In the genomic region with DNA sequence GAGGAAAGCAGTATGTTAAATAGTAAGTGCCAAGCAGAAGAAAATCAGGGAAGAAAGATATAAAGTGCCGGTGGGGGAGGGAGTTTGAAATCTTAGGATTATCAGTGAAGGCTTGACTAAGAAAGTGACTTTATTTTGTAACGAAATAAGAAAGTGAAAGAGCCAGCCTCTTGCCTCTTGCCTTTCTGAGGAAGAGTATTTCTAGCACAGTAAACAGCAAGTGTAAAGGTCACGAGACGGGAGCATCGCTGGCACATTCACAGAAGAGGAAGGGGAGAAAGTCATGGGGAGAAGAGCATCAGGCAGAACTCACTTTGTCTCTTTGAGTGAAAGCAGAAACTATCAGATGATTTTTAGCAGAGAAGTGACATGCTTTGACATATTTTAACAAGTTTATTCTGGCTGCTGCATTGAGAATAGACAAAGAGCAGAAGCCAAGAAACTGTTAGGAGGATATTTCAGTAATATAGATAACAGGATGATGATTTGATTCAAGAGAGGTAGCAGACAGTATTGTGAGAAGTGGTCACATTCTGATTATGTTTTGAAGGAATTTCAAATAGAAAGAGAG, we compare ENCODE assay signal across 12 cellular contexts.
A peak's percentile ranks its signal among the peaks of the same experiment; 100 is the strongest.
DNase-seq lines count a peak whose midpoint lies in the region; ATAC-seq and TF ChIP-seq lines count a peak whose summit lies in the region.
"Had no signal": no experiment of that assay in that cellular context is flagged by ENCODE, and none has a peak within 500 bp of the region (broad histone marks: within the 10 kb centered on the region; RNA-seq: fewer than 3 reads in every experiment).

No MANE protein-coding gene starts in this region.

- peak overlapping the region; percentile 66 to 79 for H3K27ac ChIP-seq in right atrium auricular region
- H3K27ac ChIP-seq in testis: peak overlapping the region; percentile 51 to 53

- H3K4me1 Mint-ChIP-seq in activated T-cell treated with anti-CD3 and anti-CD28 coated beads, Interleukin-2, amount 50 U/mL, for 72 hours (ENCODE audit: low read depth): peaks cover under 1% of the 10 kb centered on the region
- H3K4me1 Mint-ChIP-seq in osteocyte (ENCODE audit: unreplicated experiment): peaks cover 36% of the 10 kb centered on the region

- TF ChIP-seq CTCF in right atrium auricular region (IDR thresholded peaks at IDR 0.05) (no peak), testis (IDR thresholded peaks at IDR 0.05) (no peak), osteocyte (IDR thresholded peaks at IDR 0.05) (no peak)

- peak; percentile 44 to 59 for ATAC-seq in activated T-cell treated with anti-CD3 and anti-CD28 coated beads, Interleukin-2, amount 50 U/mL, for 72 hours (replicated peaks in 1 of 2)
- ATAC-seq in HG03045 (IDR thresholded peaks at IDR 0.05; ENCODE audit: unreplicated experiment): peak; percentile 53
- ATAC-seq: effector memory CD8-positive, alpha-beta T cell had no signal

- H3K36me3 ChIP-seq in right atrium auricular region (no peaks in the 10 kb centered on the region), testis (ENCODE audit: low read depth, missing control alignments) (no peaks in the 10 kb centered on the region)

- peak; percentile 9 to 26 for DNase-seq in activated T-cell treated with anti-CD3 and anti-CD28 coated beads, Interleukin-2, amount 50 U/mL, for 72 hours
- DNase-seq in activated T-cell treated with anti-CD3 and anti-CD28 coated beads for 4 hours (no peak), right atrium auricular region (ENCODE audit: low spot score) (no peak), testis (peak; percentile 35), NCI-H187 (lab: John Stamatoyannopoulos, UW) (no peak), osteocyte (ENCODE audit: extremely low spot score, unreplicated experiment) (no peak), GM19238 (ENCODE audit: insufficient read length, low spot score) (no peak)
- DNase-seq: AML-193; effector memory CD8-positive, alpha-beta T cell; NCI-H2029 treated with DMSO at 0.1 percent for 48 hours had no signal

- peaks cover 4 to 9% of the 10 kb centered on the region in 2 donors for H3K36me3 Mint-ChIP-seq in activated T-cell treated with anti-CD3 and anti-CD28 coated beads, Interleukin-2, amount 50 U/mL, for 72 hours (ENCODE audit: insufficient read depth in 2 of 2)
- H3K36me3 Mint-ChIP-seq in osteocyte (ENCODE audit: unreplicated experiment): peaks cover 9% of the 10 kb centered on the region

- intact Hi-C loops in testis (cut with DNase I; ENCODE audit: low total_unique reads): no loop called here

- H3K27me3 ChIP-seq in right atrium auricular region: no peaks in the 10 kb centered on the region
- H3K27me3 ChIP-seq in testis: no peaks in the 10 kb centered on the region

- WGBS in testis, 2 donors: 29 to 32% methylated on average over 5 of the region's 5 CpGs

- H3K27ac Mint-ChIP-seq in activated T-cell treated with anti-CD3 and anti-CD28 coated beads, Interleukin-2, amount 50 U/mL, for 72 hours: no peak overlapping the region
- H3K27ac Mint-ChIP-seq in osteocyte (ENCODE audit: unreplicated experiment): no peak overlapping the region
- H3K27ac Mint-ChIP-seq: effector memory CD8-positive, alpha-beta T cell had no signal

- no peak for TF ChIP-seq POLR2A in testis (IDR thresholded peaks at IDR 0.05)

- H3K4me3 Mint-ChIP-seq in activated T-cell treated with anti-CD3 and anti-CD28 coated beads, Interleukin-2, amount 50 U/mL, for 72 hours: no peak overlapping the region
- H3K4me3 Mint-ChIP-seq in osteocyte (ENCODE audit: unreplicated experiment): no peak overlapping the region
- H3K4me3 Mint-ChIP-seq: effector memory CD8-positive, alpha-beta T cell had no signal

- H3K9me3 ChIP-seq in right atrium auricular region: peaks cover 0 to 4% of the 10 kb centered on the region in 2 donors
- no peaks in the 10 kb centered on the region for H3K9me3 ChIP-seq in testis

- H3K4me3 ChIP-seq in right atrium auricular region (no peak overlapping the region), testis (no peak overlapping the region)
- H3K4me3 ChIP-seq: skin epidermis had no signal

- H3K4me1 ChIP-seq in right atrium auricular region: peaks cover 0 to 54% of the 10 kb centered on the region in 2 donors
- peaks cover 34% of the 10 kb centered on the region for H3K4me1 ChIP-seq in testis

- peaks cover 4 to 5% of the 10 kb centered on the region in 2 donors for H3K9me3 Mint-ChIP-seq in activated T-cell treated with anti-CD3 and anti-CD28 coated beads, Interleukin-2, amount 50 U/mL, for 72 hours
- H3K9me3 Mint-ChIP-seq in osteocyte (ENCODE audit: unreplicated experiment): peaks cover 4% of the 10 kb centered on the region
- H3K9me3 Mint-ChIP-seq: effector memory CD8-positive, alpha-beta T cell had no signal

- no peaks in the 10 kb centered on the region for H3K27me3 Mint-ChIP-seq in activated T-cell treated with anti-CD3 and anti-CD28 coated beads, Interleukin-2, amount 50 U/mL, for 72 hours (ENCODE audit: low read depth)
- H3K27me3 Mint-ChIP-seq in osteocyte (ENCODE audit: unreplicated experiment): no peaks in the 10 kb centered on the region

Comparison
In these comparisons a context has a peak if more than half of its experiments do, and no peak if none do; other contexts are left out.
1. DNase-seq: peak in activated T-cell treated with anti-CD3 and anti-CD28 coated beads, Interleukin-2, amount 50 U/mL, for 72 hours (2 of 2) and testis (single experiment); none in activated T-cell treated with anti-CD3 and anti-CD28 coated beads for 4 hours (single experiment), right atrium auricular region (single experiment), NCI-H187 (0 of 2), osteocyte (single experiment) and GM19238 (single experiment).